Comparison of ENCODE assay signal across 8 cellular contexts in the genomic region with DNA sequence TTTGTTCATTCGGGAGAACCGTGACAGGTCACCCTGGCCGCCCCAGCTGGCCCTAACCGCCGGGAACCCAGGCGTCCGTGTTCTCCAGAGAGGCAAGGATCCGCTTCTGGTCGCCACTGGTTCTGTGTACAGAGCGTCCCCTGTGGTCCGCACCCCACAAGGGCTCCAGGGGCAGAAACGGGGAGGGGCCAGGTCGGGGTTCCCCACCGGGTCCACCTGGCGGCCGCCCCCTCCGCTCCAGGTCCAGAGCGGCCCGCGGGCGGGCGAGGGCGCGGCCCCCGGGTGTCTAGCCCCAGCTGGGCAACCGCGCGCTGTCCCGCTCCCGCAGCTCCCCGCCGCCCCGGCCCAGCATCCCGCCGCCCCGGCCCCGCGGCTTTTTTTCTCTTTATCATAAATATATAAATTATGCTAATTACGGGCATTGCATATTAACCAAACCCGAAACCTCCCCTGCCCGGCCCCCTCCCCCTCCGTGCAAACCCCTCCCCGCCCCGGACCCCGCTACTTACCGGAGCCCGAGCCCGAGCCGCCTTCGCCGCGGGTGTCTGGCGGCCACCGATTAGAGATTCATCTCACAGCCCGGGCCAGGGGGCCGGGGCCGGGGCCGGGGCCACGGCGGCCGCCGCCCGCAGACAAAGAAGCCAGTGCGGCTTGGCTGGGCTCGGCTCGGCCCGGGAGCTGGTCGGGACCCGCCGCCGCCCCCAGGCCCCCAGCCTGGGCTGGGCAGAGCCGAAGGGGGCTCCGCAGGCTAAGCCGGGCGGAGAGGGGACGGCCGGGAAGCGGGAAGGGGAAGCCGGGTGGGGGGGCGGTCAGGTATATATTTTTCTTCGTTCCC. TPM values are rescaled to one million over a fixed set of nuclear protein-coding genes. Genes with fewer than 3 reads are reported as not detected.
DNase-seq lines count a peak whose midpoint lies in the region; ATAC-seq and TF ChIP-seq lines count a peak whose summit lies in the region.

No MANE protein-coding gene starts in this region.

- H3K27ac Mint-ChIP-seq in chondrocyte (ENCODE audit: unreplicated experiment): peak overlapping the region; percentile 57

- peak overlapping the region; percentile 76 to 88 (median 82) for H3K27ac ChIP-seq in BLaER1 treated with 17β-estradiol and CSF1 and Interleukin-3, amounts not matched to agents 10 nM and 100 nM

- peak overlapping the region; percentile 66 to 78 (median 71) for H3K4me3 ChIP-seq in BLaER1 treated with 17β-estradiol and CSF1 and Interleukin-3, amounts not matched to agents 10 nM and 100 nM

- H3K27me3 Mint-ChIP-seq in chondrocyte (ENCODE audit: low read depth): no peaks in the 10 kb centered on the region

- DNase-seq in activated CD4-positive, alpha-beta T cell treated with anti-CD3 and anti-CD28 coated beads for 4 hours: peak; percentile 31 to 55
- DNase-seq in chondrocyte (ENCODE audit: low spot score) (no peak), left kidney (ENCODE audit: low read depth, low spot score) (peak; percentile 76), mesenteric fat pad (ENCODE audit: low spot score) (no peak)
- peak; percentile 18 to 25 for DNase-seq in stimulated activated CD4-positive, alpha-beta T cell treated with anti-CD3 and anti-CD28 coated beads, Interleukin-2, amount 100 ng/mL, for 48 hours

- H3K4me1 ChIP-seq in BLaER1 treated with 17β-estradiol and CSF1 and Interleukin-3, amounts not matched to agents 10 nM and 100 nM: peaks cover 8 to 23% (median 16%) of the 10 kb centered on the region in 10 experiments

- peak; percentile 42 for TF ChIP-seq RAD21 in Ishikawa (IDR thresholded peaks at IDR 0.05; ENCODE audit: low read depth)

- no peaks in the 10 kb centered on the region for H3K36me3 ChIP-seq in BLaER1 treated with 17β-estradiol and CSF1 and Interleukin-3, amounts not matched to agents 10 nM and 100 nM

- no peaks in the 10 kb centered on the region for H3K9me3 Mint-ChIP-seq in chondrocyte (ENCODE audit: low read depth)

- peaks cover 2% of the 10 kb centered on the region for H3K36me3 Mint-ChIP-seq in chondrocyte (ENCODE audit: low read depth)

- ATAC-seq in GM19452 (IDR thresholded peaks at IDR 0.05; ENCODE audit: unreplicated experiment): peak; percentile 26

- H3K9ac ChIP-seq in BLaER1 treated with 17β-estradiol and CSF1 and Interleukin-3, amounts not matched to agents 10 nM and 100 nM: peak overlapping the region; percentile 76 to 93 (median 85)

- H4K20me1 ChIP-seq in BLaER1 treated with 17β-estradiol and CSF1 and Interleukin-3, amounts not matched to agents 10 nM and 100 nM: no peaks in the 10 kb centered on the region

- peaks cover 17% of the 10 kb centered on the region for H3K4me1 Mint-ChIP-seq in chondrocyte (ENCODE audit: low read depth)

- H3K27me3 ChIP-seq in BLaER1 treated with 17β-estradiol and CSF1 and Interleukin-3, amounts not matched to agents 10 nM and 100 nM: peaks cover 0 to 10% (median 7%) of the 10 kb centered on the region in 11 experiments; a peak in 11 of 22 replicates

- no peak for TF ChIP-seq EP300 in Ishikawa (IDR thresholded peaks at IDR 0.05; ENCODE audit: borderline replicate concordance)

- H3K4me2 ChIP-seq in BLaER1 treated with 17β-estradiol and CSF1 and Interleukin-3, amounts not matched to agents 10 nM and 100 nM: peak overlapping the region; percentile 76 to 94 (median 88)

- H3K4me3 Mint-ChIP-seq in chondrocyte (ENCODE audit: unreplicated experiment): peak overlapping the region; percentile 74

- peak; percentile 60 for TF ChIP-seq CTCF in chondrocyte (IDR thresholded peaks at IDR 0.05)

- no peaks in the 10 kb centered on the region for H3K9me3 ChIP-seq in BLaER1 treated with 17β-estradiol and CSF1 and Interleukin-3, amounts not matched to agents 10 nM and 100 nM (replicated peaks in 1 of 11)

TF ChIP-seq in Ishikawa, 13 proteins besides CTCF, POLR2A, EP300 and RAD21:
- 0 out of 2 replicates have a peak, but pooled peaks have one; percentile 27 for TF ChIP-seq EGR1 (IDR thresholded peaks at IDR 0.05)
- no peak; the same call in 1 of the 2 replicates for TF ChIP-seq ZBTB7A (IDR thresholded peaks at IDR 0.05; ENCODE audit: low read depth)
- peak; percentile 34; the same call in 1 of the 2 replicates for TF ChIP-seq TAF1 (IDR thresholded peaks at IDR 0.05; ENCODE audit: low read depth)
- TF ChIP-seq, protein P1, sequence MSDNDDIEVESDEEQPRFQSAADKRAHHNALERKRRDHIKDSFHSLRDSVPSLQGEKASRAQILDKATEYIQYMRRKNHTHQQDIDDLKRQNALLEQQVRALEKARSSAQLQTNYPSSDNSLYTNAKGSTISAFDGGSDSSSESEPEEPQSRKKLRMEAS (IDR thresholded peaks at IDR 0.05): peak; percentile 16; the same call in 1 of the 2 replicates

RNA-seq across cellular contexts. Expression of gene POU6F1, which starts 0.5 kb away (rescaled TPM):
- total RNA-seq in chondrocyte (9.9 to 11.2 TPM (median 10.2 TPM) in 3 replicates), mesenteric fat pad (14.8 TPM)

RNA-seq across cellular contexts. Expression of gene DAZAP2, which starts 21.3 kb away (rescaled TPM):
- 76.9 to 95.6 TPM (median 77.9 TPM) in 3 replicates for total RNA-seq in chondrocyte
- 159 TPM for total RNA-seq in mesenteric fat pad

RNA-seq across cellular contexts. Expression of gene TFCP2, which starts 44.4 kb away (rescaled TPM):
- total RNA-seq in chondrocyte: 17.8 to 21.2 TPM (median 20.8 TPM) in 3 replicates
- 21.9 TPM for total RNA-seq in mesenteric fat pad

RNA-seq across cellular contexts. Expression of gene SMAGP, which starts 52.9 kb away (rescaled TPM):
- total RNA-seq in chondrocyte (2.0 to 8.5 TPM (median 8.0 TPM) in 3 replicates), mesenteric fat pad (10.1 TPM)

Comparison
In these comparisons a context has a peak if more than half of its experiments do, and no peak if none do; other contexts are left out.
1. DNase-seq: peak in activated CD4-positive, alpha-beta T cell treated with anti-CD3 and anti-CD28 coated beads for 4 hours (2 of 2), left kidney (single experiment) and stimulated activated CD4-positive, alpha-beta T cell treated with anti-CD3 and anti-CD28 coated beads, Interleukin-2, amount 100 ng/mL, for 48 hours (2 of 2); none in chondrocyte (single experiment) and mesenteric fat pad (single experiment).